Comparison of ENCODE assay signal across 16 cellular contexts in genomic region chr3:169493512-169494141, GRCh38.
"Had no signal": no experiment of that assay in that cellular context is flagged by ENCODE, and none has a peak within 500 bp of the region (broad histone marks: within the 10 kb centered on the region; RNA-seq: fewer than 3 reads in every experiment).

No MANE protein-coding gene starts in this region.

- DNase-seq: activated CD4-positive, alpha-beta T cell treated with anti-CD3 and anti-CD28 coated beads for 1 hour; activated CD4-positive, alpha-beta T cell treated with anti-CD3 and anti-CD28 coated beads, Interleukin-2, amount 50 U/mL, for 4 hours; activated CD8-positive, alpha-beta memory T cell treated with anti-CD3 and anti-CD28 coated beads, Interleukin-2, amount 10 ng/mL, durations not matched to agents 7 days and 5 days; activated naive CD4-positive, alpha-beta T cell treated with anti-CD3 and anti-CD28 coated beads, Interleukin-2, amount 50 U/mL, for 16 hours; activated T-cell treated with anti-CD3 and anti-CD28 coated beads, Interleukin-2, amount 50 U/mL, for 1 hour; endodermal cell; head of caudate nucleus; kidney glomerular epithelial cell; nephron progenitor cell; stimulated activated CD4-positive, alpha-beta T cell treated with anti-CD3 and anti-CD28 coated beads, Interleukin-15, amount 100 ng/mL, for 24 hours; stimulated activated CD4-positive, alpha-beta T cell treated with anti-CD3 and anti-CD28 coated beads, Interleukin-4, amount 100 ng/mL, for 1 hour; stimulated activated naive CD4-positive, alpha-beta T cell; tibial artery; uterus had no signal

- FAIRE-seq: astrocyte, frontal cortex had no signal

- ATAC-seq: activated CD8-positive, alpha-beta memory T cell treated with anti-CD3 and anti-CD28 coated beads, Interleukin-2, amount 10 ng/mL, durations not matched to agents 7 days and 5 days had no signal
